1 cellular context compared by ENCODE assay signal in the genomic region with DNA sequence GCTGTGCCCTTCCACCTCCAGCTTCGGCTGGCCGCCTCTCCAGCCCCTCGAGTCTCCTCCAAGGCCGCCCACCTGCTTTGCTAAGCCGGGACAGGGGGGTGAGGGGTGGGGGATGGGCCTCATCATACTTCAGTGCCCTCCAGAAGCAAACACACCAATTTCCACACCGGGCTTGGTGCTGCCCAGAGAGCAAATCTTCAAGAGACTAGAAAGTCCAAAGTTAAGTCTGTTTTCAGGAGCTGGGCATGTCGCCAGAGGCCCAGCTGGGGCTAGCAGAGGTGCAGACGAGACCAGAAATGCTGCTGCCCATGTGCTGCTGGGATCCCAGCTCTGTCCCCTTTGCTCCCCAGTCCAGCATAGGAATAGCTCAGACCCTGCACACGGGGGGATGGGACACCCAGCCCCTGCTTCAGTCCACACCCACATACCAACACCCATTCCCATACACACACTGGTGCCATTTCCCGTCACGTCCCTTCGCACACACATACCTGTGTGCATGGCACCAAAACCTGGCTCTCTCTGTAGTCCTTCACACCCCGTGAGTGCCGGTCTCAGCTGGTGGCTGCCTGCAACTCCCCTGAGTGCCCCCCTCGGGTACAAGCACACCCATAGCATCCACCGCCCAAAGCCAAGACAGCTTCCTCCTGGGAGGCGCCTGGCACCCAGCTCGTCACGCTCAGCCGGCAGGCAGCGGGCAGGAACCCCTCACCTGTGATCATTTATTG.
TF ChIP-seq lines count a peak whose summit lies in the region.

No MANE protein-coding gene starts in this region.

TF ChIP-seq in HepG2, 621 proteins besides CTCF, POLR2A, EP300 and RAD21 (continued from another document and continues in another):
- TF ChIP-seq, protein P1, sequence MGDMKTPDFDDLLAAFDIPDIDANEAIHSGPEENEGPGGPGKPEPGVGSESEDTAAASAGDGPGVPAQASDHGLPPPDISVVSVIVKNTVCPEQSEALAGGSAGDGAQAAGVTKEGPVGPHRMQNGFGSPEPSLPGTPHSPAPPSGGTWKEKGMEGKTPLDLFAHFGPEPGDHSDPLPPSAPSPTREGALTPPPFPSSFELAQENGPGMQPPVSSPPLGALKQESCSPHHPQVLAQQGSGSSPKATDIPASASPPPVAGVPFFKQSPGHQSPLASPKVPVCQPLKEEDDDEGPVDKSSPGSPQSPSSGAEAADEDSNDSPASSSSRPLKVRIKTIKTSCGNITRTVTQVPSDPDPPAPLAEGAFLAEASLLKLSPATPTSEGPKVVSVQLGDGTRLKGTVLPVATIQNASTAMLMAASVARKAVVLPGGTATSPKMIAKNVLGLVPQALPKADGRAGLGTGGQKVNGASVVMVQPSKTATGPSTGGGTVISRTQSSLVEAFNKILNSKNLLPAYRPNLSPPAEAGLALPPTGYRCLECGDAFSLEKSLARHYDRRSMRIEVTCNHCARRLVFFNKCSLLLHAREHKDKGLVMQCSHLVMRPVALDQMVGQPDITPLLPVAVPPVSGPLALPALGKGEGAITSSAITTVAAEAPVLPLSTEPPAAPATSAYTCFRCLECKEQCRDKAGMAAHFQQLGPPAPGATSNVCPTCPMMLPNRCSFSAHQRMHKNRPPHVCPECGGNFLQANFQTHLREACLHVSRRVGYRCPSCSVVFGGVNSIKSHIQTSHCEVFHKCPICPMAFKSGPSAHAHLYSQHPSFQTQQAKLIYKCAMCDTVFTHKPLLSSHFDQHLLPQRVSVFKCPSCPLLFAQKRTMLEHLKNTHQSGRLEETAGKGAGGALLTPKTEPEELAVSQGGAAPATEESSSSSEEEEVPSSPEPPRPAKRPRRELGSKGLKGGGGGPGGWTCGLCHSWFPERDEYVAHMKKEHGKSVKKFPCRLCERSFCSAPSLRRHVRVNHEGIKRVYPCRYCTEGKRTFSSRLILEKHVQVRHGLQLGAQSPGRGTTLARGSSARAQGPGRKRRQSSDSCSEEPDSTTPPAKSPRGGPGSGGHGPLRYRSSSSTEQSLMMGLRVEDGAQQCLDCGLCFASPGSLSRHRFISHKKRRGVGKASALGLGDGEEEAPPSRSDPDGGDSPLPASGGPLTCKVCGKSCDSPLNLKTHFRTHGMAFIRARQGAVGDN (CRISPR knock-in tag; IDR thresholded peaks at IDR 0.05): peak; percentile 13
- TF ChIP-seq, protein P2, sequence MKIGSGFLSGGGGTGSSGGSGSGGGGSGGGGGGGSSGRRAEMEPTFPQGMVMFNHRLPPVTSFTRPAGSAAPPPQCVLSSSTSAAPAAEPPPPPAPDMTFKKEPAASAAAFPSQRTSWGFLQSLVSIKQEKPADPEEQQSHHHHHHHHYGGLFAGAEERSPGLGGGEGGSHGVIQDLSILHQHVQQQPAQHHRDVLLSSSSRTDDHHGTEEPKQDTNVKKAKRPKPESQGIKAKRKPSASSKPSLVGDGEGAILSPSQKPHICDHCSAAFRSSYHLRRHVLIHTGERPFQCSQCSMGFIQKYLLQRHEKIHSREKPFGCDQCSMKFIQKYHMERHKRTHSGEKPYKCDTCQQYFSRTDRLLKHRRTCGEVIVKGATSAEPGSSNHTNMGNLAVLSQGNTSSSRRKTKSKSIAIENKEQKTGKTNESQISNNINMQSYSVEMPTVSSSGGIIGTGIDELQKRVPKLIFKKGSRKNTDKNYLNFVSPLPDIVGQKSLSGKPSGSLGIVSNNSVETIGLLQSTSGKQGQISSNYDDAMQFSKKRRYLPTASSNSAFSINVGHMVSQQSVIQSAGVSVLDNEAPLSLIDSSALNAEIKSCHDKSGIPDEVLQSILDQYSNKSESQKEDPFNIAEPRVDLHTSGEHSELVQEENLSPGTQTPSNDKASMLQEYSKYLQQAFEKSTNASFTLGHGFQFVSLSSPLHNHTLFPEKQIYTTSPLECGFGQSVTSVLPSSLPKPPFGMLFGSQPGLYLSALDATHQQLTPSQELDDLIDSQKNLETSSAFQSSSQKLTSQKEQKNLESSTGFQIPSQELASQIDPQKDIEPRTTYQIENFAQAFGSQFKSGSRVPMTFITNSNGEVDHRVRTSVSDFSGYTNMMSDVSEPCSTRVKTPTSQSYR (CRISPR knock-in tag; IDR thresholded peaks at IDR 0.05; ENCODE audit: borderline replicate concordance): peak; percentile 80; the same call in 1 of the 2 replicates
- TF ChIP-seq, protein P3, sequence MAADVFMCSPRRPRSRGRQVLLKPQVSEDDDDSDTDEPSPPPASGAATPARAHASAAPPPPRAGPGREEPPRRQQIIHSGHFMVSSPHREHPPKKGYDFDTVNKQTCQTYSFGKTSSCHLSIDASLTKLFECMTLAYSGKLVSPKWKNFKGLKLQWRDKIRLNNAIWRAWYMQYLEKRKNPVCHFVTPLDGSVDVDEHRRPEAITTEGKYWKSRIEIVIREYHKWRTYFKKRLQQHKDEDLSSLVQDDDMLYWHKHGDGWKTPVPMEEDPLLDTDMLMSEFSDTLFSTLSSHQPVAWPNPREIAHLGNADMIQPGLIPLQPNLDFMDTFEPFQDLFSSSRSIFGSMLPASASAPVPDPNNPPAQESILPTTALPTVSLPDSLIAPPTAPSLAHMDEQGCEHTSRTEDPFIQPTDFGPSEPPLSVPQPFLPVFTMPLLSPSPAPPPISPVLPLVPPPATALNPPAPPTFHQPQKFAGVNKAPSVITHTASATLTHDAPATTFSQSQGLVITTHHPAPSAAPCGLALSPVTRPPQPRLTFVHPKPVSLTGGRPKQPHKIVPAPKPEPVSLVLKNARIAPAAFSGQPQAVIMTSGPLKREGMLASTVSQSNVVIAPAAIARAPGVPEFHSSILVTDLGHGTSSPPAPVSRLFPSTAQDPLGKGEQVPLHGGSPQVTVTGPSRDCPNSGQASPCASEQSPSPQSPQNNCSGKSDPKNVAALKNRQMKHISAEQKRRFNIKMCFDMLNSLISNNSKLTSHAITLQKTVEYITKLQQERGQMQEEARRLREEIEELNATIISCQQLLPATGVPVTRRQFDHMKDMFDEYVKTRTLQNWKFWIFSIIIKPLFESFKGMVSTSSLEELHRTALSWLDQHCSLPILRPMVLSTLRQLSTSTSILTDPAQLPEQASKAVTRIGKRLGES (CRISPR knock-in tag; IDR thresholded peaks at IDR 0.05; ENCODE audit: borderline replicate concordance): no peak
- TF ChIP-seq, protein P4, sequence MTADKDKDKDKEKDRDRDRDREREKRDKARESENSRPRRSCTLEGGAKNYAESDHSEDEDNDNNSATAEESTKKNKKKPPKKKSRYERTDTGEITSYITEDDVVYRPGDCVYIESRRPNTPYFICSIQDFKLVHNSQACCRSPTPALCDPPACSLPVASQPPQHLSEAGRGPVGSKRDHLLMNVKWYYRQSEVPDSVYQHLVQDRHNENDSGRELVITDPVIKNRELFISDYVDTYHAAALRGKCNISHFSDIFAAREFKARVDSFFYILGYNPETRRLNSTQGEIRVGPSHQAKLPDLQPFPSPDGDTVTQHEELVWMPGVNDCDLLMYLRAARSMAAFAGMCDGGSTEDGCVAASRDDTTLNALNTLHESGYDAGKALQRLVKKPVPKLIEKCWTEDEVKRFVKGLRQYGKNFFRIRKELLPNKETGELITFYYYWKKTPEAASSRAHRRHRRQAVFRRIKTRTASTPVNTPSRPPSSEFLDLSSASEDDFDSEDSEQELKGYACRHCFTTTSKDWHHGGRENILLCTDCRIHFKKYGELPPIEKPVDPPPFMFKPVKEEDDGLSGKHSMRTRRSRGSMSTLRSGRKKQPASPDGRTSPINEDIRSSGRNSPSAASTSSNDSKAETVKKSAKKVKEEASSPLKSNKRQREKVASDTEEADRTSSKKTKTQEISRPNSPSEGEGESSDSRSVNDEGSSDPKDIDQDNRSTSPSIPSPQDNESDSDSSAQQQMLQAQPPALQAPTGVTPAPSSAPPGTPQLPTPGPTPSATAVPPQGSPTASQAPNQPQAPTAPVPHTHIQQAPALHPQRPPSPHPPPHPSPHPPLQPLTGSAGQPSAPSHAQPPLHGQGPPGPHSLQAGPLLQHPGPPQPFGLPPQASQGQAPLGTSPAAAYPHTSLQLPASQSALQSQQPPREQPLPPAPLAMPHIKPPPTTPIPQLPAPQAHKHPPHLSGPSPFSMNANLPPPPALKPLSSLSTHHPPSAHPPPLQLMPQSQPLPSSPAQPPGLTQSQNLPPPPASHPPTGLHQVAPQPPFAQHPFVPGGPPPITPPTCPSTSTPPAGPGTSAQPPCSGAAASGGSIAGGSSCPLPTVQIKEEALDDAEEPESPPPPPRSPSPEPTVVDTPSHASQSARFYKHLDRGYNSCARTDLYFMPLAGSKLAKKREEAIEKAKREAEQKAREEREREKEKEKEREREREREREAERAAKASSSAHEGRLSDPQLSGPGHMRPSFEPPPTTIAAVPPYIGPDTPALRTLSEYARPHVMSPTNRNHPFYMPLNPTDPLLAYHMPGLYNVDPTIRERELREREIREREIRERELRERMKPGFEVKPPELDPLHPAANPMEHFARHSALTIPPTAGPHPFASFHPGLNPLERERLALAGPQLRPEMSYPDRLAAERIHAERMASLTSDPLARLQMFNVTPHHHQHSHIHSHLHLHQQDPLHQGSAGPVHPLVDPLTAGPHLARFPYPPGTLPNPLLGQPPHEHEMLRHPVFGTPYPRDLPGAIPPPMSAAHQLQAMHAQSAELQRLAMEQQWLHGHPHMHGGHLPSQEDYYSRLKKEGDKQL (CRISPR knock-in tag; IDR thresholded peaks at IDR 0.05; ENCODE audit: low read depth): no peak
- TF ChIP-seq NCOR1 (IDR thresholded peaks at IDR 0.05; ENCODE audit: borderline replicate concordance, low read length): peak; percentile 60; the same call in 1 of the 2 replicates
- no peak for TF ChIP-seq NONO (IDR thresholded peaks at IDR 0.05)
- TF ChIP-seq NONO (CRISPR knock-in tag; conservative IDR thresholded peaks at IDR 0.05): 0 out of 2 replicates have a peak, but pooled peaks have one; percentile 27
- 0 out of 2 replicates have a peak, but pooled peaks have one; percentile 5 for TF ChIP-seq EED (CRISPR knock-in tag; IDR thresholded peaks at IDR 0.05)
- TF ChIP-seq, protein P5, sequence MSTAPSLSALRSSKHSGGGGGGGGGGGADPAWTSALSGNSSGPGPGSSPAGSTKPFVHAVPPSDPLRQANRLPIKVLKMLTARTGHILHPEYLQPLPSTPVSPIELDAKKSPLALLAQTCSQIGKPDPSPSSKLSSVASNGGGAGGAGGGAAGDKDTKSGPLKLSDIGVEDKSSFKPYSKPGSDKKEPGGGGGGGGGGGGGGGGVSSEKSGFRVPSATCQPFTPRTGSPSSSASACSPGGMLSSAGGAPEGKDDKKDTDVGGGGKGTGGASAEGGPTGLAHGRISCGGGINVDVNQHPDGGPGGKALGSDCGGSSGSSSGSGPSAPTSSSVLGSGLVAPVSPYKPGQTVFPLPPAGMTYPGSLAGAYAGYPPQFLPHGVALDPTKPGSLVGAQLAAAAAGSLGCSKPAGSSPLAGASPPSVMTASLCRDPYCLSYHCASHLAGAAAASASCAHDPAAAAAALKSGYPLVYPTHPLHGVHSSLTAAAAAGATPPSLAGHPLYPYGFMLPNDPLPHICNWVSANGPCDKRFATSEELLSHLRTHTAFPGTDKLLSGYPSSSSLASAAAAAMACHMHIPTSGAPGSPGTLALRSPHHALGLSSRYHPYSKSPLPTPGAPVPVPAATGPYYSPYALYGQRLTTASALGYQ (CRISPR knock-in tag; IDR thresholded peaks at IDR 0.05): no peak
- peak; percentile 42; the same call in 1 of the 2 replicates for TF ChIP-seq HOXA3 (CRISPR knock-in tag; IDR thresholded peaks at IDR 0.05)
- TF ChIP-seq HNF4G (IDR thresholded peaks at IDR 0.05; ENCODE audit: borderline replicate concordance, low read depth, low read length): peak; percentile 68
- no peak for TF ChIP-seq HNF4G (CRISPR knock-in tag; IDR thresholded peaks at IDR 0.05; ENCODE audit: borderline replicate concordance, low read depth)
- TF ChIP-seq, protein P6, sequence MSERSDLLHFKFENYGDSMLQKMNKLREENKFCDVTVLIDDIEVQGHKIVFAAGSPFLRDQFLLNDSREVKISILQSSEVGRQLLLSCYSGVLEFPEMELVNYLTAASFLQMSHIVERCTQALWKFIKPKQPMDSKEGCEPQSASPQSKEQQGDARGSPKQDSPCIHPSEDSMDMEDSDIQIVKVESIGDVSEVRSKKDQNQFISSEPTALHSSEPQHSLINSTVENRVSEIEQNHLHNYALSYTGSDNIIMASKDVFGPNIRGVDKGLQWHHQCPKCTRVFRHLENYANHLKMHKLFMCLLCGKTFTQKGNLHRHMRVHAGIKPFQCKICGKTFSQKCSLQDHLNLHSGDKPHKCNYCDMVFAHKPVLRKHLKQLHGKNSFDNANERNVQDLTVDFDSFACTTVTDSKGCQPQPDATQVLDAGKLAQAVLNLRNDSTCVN (CRISPR knock-in tag; IDR thresholded peaks at IDR 0.05; ENCODE audit: borderline replicate concordance): peak; percentile 97
- 0 out of 2 replicates have a peak, but pooled peaks have one; percentile 7 for TF ChIP-seq ZFP90 (CRISPR knock-in tag; IDR thresholded peaks at IDR 0.05; ENCODE audit: borderline replicate concordance)
- TF ChIP-seq, protein P7, sequence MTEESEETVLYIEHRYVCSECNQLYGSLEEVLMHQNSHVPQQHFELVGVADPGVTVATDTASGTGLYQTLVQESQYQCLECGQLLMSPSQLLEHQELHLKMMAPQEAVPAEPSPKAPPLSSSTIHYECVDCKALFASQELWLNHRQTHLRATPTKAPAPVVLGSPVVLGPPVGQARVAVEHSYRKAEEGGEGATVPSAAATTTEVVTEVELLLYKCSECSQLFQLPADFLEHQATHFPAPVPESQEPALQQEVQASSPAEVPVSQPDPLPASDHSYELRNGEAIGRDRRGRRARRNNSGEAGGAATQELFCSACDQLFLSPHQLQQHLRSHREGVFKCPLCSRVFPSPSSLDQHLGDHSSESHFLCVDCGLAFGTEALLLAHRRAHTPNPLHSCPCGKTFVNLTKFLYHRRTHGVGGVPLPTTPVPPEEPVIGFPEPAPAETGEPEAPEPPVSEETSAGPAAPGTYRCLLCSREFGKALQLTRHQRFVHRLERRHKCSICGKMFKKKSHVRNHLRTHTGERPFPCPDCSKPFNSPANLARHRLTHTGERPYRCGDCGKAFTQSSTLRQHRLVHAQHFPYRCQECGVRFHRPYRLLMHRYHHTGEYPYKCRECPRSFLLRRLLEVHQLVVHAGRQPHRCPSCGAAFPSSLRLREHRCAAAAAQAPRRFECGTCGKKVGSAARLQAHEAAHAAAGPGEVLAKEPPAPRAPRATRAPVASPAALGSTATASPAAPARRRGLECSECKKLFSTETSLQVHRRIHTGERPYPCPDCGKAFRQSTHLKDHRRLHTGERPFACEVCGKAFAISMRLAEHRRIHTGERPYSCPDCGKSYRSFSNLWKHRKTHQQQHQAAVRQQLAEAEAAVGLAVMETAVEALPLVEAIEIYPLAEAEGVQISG (CRISPR knock-in tag; IDR thresholded peaks at IDR 0.05): 0 out of 2 replicates have a peak, but pooled peaks have one; percentile 12
- 0 out of 2 replicates have a peak, but pooled peaks have one; percentile 3 for TF ChIP-seq ZNF292 (CRISPR knock-in tag; IDR thresholded peaks at IDR 0.05; ENCODE audit: borderline replicate concordance, low read depth)
- TF ChIP-seq, protein P8, sequence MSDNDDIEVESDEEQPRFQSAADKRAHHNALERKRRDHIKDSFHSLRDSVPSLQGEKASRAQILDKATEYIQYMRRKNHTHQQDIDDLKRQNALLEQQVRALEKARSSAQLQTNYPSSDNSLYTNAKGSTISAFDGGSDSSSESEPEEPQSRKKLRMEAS (IDR thresholded peaks at IDR 0.05): peak; percentile 65
- no peak for TF ChIP-seq MED13 (CRISPR knock-in tag; IDR thresholded peaks at IDR 0.05)
- 0 out of 2 replicates have a peak, but pooled peaks have one; percentile 20 for TF ChIP-seq RBFOX2 (IDR thresholded peaks at IDR 0.05; ENCODE audit: low read depth, low read length)
- no peak for TF ChIP-seq FOXA3 (CRISPR knock-in tag; IDR thresholded peaks at IDR 0.05)
- TF ChIP-seq, protein P9, sequence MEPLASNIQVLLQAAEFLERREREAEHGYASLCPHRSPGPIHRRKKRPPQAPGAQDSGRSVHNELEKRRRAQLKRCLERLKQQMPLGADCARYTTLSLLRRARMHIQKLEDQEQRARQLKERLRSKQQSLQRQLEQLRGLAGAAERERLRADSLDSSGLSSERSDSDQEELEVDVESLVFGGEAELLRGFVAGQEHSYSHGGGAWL (CRISPR knock-in tag; IDR thresholded peaks at IDR 0.05): 0 out of 2 replicates have a peak, but pooled peaks have one; percentile 31
- TF ChIP-seq SAP130 (CRISPR knock-in tag; IDR thresholded peaks at IDR 0.05; ENCODE audit: low read depth): 0 out of 2 replicates have a peak, but pooled peaks have one; percentile 28
- peak; percentile 96 for TF ChIP-seq ZNF549 (CRISPR knock-in tag; IDR thresholded peaks at IDR 0.05)
- peak; percentile 25; the same call in 1 of the 2 replicates for TF ChIP-seq GATAD2A (CRISPR knock-in tag; IDR thresholded peaks at IDR 0.05)
- TF ChIP-seq REPIN1 (CRISPR knock-in tag; IDR thresholded peaks at IDR 0.05; ENCODE audit: borderline replicate concordance, low read depth): 0 out of 2 replicates have a peak, but pooled peaks have one; percentile 25
